ENCODE assay signal across 2 cellular contexts in genomic region chr5:116772152-116772501, GRCh38.
TF ChIP-seq lines count a peak whose summit lies in the region.

No MANE protein-coding gene starts in this region.

TF ChIP-seq in GM23338, 12 proteins besides CTCF, POLR2A, EP300 and RAD21:
- TF ChIP-seq ZNF462 (CRISPR knock-in tag; IDR thresholded peaks at IDR 0.05) (no peak), CREB1 (CRISPR knock-in tag; IDR thresholded peaks at IDR 0.05; ENCODE audit: low read depth) (no peak), POLR2AphosphoS5 (IDR thresholded peaks at IDR 0.05; ENCODE audit: low read depth) (no peak), JUNB (IDR thresholded peaks at IDR 0.05; ENCODE audit: unreplicated experiment) (no peak), REST (IDR thresholded peaks at IDR 0.05; ENCODE audit: unreplicated experiment) (no peak), EZH2phosphoT487 (IDR thresholded peaks at IDR 0.05; ENCODE audit: unreplicated experiment) (no peak), NANOG (IDR thresholded peaks at IDR 0.05; ENCODE audit: borderline replicate concordance) (no peak), STAT1 (IDR thresholded peaks at IDR 0.05; ENCODE audit: unreplicated experiment) (no peak), ETS1 (IDR thresholded peaks at IDR 0.05) (no peak), EZH2 (IDR thresholded peaks at IDR 0.05; ENCODE audit: low read depth, unreplicated experiment) (no peak), ZNF114 (CRISPR knock-in tag; IDR thresholded peaks at IDR 0.05) (no peak)
TF ChIP-seq in GM23338: peak in this region for 0.

TF ChIP-seq in H1, 55 proteins besides CTCF, POLR2A, EP300 and RAD21:
- TF ChIP-seq TAF7 (optimal IDR thresholded peaks at IDR 0.05; ENCODE audit: borderline replicate concordance, low read depth, low read length) (no peak), USF2 (IDR thresholded peaks at IDR 0.05; ENCODE audit: low read length) (no peak), BCL11A (IDR thresholded peaks at IDR 0.05; ENCODE audit: low read depth in 2 of 2, low read length in 2 of 2) (no peak), HDAC6 (IDR thresholded peaks at IDR 0.05; ENCODE audit: low read depth, low read length) (no peak), RNF2 (IDR thresholded peaks at IDR 0.05; ENCODE audit: borderline replicate concordance, low read depth, low read length, missing control alignments, poor library complexity, severe bottlenecking) (no peak), E2F6 (IDR thresholded peaks at IDR 0.05) (no peak), SAP30 (IDR thresholded peaks at IDR 0.05; ENCODE audit: insufficient read depth, insufficient replicate concordance, low read length) (no peak), TBP (IDR thresholded peaks at IDR 0.05; ENCODE audit: low read depth, low read length) (no peak), ASH2L (IDR thresholded peaks at IDR 0.05; ENCODE audit: low read length) (no peak), SIN3A (conservative IDR thresholded peaks at IDR 0.05 in 1 of 2, IDR thresholded peaks at IDR 0.05 in 1 of 2; ENCODE audit: low read depth in 1 of 2, low read length in 2 of 2) (no peak), CTBP2 (IDR thresholded peaks at IDR 0.05; ENCODE audit: borderline replicate concordance, insufficient read depth, insufficient read length, low read length) (no peak), CREB1 (IDR thresholded peaks at IDR 0.05) (no peak), YY1 (IDR thresholded peaks at IDR 0.05; ENCODE audit: low read depth, low read length) (no peak), MAX (IDR thresholded peaks at IDR 0.05) (no peak), JUND (IDR thresholded peaks at IDR 0.05; ENCODE audit: low read length) (no peak), SUZ12 (IDR thresholded peaks at IDR 0.05; ENCODE audit: low read length) (no peak), NANOG (IDR thresholded peaks at IDR 0.05; ENCODE audit: insufficient read depth, low read depth, low read length, poor library complexity, severe bottlenecking) (no peak), TEAD4 (IDR thresholded peaks at IDR 0.05; ENCODE audit: low read depth, low read length) (no peak)
